Comparison of ENCODE assay signal across 21 cellular contexts in genomic region chr22:44538071-44538470, GRCh38. TPM values are rescaled to one million over a fixed set of nuclear protein-coding genes. Genes with fewer than 3 reads are reported as not detected.
A peak's percentile ranks its signal among the peaks of the same experiment; 100 is the strongest.
DNase-seq lines count a peak whose midpoint lies in the region; ATAC-seq, FAIRE-seq and TF ChIP-seq lines count a peak whose summit lies in the region.
"Had no signal": no experiment of that assay in that cellular context is flagged by ENCODE, and none has a peak within 500 bp of the region (broad histone marks: within the 10 kb centered on the region; RNA-seq: fewer than 3 reads in every experiment).

No MANE protein-coding gene starts in this region.

- TF ChIP-seq CTCF in HepG2 (CRISPR knock-in tag; IDR thresholded peaks at IDR 0.05) (no peak), right lobe of liver (IDR thresholded peaks at IDR 0.05) (no peak), colonic mucosa (IDR thresholded peaks at IDR 0.05) (no peak), nephron progenitor cell (IDR thresholded peaks at IDR 0.05) (no peak)

- H3K4me1 ChIP-seq in HepG2 (ENCODE audit: insufficient read depth, low read length) (no peaks in the 10 kb centered on the region), right lobe of liver (no peaks in the 10 kb centered on the region), colonic mucosa (no peaks in the 10 kb centered on the region)
- H3K4me1 ChIP-seq: spleen, suprapubic skin had no signal

- no peak for TF ChIP-seq RAD21 in HepG2 (CRISPR knock-in tag; IDR thresholded peaks at IDR 0.05)

- no peak overlapping the region for H3K4me3 Mint-ChIP-seq in nephron progenitor cell
- H3K4me3 Mint-ChIP-seq: activated T-cell treated with anti-CD3 and anti-CD28 coated beads, Interleukin-2, amount 50 U/mL, for 4 hours had no signal

- POLR2A ChIA-PET in HepG2 (lab: Yijun Ruan, JAX) = no interaction called here

- no peaks in the 10 kb centered on the region for H3K36me3 ChIP-seq in HepG2 (replicated peaks in 1 of 2; ENCODE audit: control insufficient read depth in 1 of 2, insufficient read depth in 2 of 2, low read length in 2 of 2)
- H3K36me3 ChIP-seq in right lobe of liver = no peaks in the 10 kb centered on the region
- no peaks in the 10 kb centered on the region for H3K36me3 ChIP-seq in colonic mucosa
- H3K36me3 ChIP-seq: adrenal gland, spleen, suprapubic skin had no signal

- no peak overlapping the region for H3K27ac ChIP-seq in HepG2 (ENCODE audit: extremely low read length, insufficient read depth, low read length)
- H3K27ac ChIP-seq in right lobe of liver = no peak overlapping the region
- no peak overlapping the region for H3K27ac ChIP-seq in colonic mucosa
- H3K27ac ChIP-seq: spleen, suprapubic skin had no signal

- H2AFZ ChIP-seq in HepG2 (ENCODE audit: low read length) = no peak overlapping the region

- TF ChIP-seq EP300 in HepG2 (IDR thresholded peaks at IDR 0.05; ENCODE audit: low read depth in 2 of 2, low read length in 2 of 2) (no peak), HepG2 (CRISPR knock-in tag; IDR thresholded peaks at IDR 0.05; ENCODE audit: borderline replicate concordance) (no peak)

- H3K9me3 ChIP-seq in HepG2 (ENCODE audit: low read length) (no peaks in the 10 kb centered on the region), right lobe of liver (no peaks in the 10 kb centered on the region), colonic mucosa (no peaks in the 10 kb centered on the region)
- H3K9me3 ChIP-seq: adrenal gland, spleen, suprapubic skin had no signal

- in situ Hi-C loops in HepG2 (cut with HindIII; ENCODE audit: extremely low pct_ligation_motif_present, low pct_unique_long_range_greater_than_20kb) = no loop called here

- H3K27ac Mint-ChIP-seq in nephron progenitor cell = no peak overlapping the region

- ATAC-seq in HepG2 (no peak), right lobe of liver (no peak), esophagus mucosa (peak; percentile 53)
- ATAC-seq: activated T-cell treated with anti-CD3 and anti-CD28 coated beads, Interleukin-2, amount 50 U/mL, for 4 hours; GM12878; Panc1 had no signal

- TF ChIP-seq POLR2A in HepG2 (IDR thresholded peaks at IDR 0.05; ENCODE audit: insufficient read depth in 1 of 2, low read depth in 2 of 2, low read length in 2 of 2) = no peak
- no peak for TF ChIP-seq POLR2A in right lobe of liver (IDR thresholded peaks at IDR 0.05)

- H3K9ac ChIP-seq in HepG2 (ENCODE audit: insufficient read depth, low read depth, low read length) = no peak overlapping the region
- H3K9ac ChIP-seq in colonic mucosa (ENCODE audit: low read depth in 2 of 2, low read length in 2 of 2) = no peak overlapping the region

- peak; percentile 3 for DNase-seq in HepG2 (ENCODE audit: low spot score)
- no peak for DNase-seq in right lobe of liver
- DNase-seq in NCI-H526 (lab: John Stamatoyannopoulos, UW) = peak; percentile 25 to 70
- no peak for DNase-seq in colonic mucosa
- DNase-seq in nephron progenitor cell = no peak
- no peak for DNase-seq in mesenteric fat pad (ENCODE audit: low spot score)
- no peak for DNase-seq in DMS79 treated with DMSO at 0.1 percent for 48 hours (lab: John Stamatoyannopoulos, UW)
- DNase-seq: activated CD4-positive, alpha-beta T cell treated with anti-CD3 and anti-CD28 coated beads for 1 hour; activated T-cell treated with anti-CD3 and anti-CD28 coated beads, Interleukin-2, amount 50 U/mL, for 4 hours; dermis blood vessel endothelial cell; DMS 273 treated with DMSO at 0.1 percent for 48 hours; Kasumi-1; NCI-H510A; spleen; T-helper 1 cell had no signal

- CTCF ChIA-PET in HepG2 (lab: Yijun Ruan, JAX; ENCODE audit: low intra/inter-chr PET ratio, low total read pairs) = no interaction called here

- H3K27me3 Mint-ChIP-seq in nephron progenitor cell (ENCODE audit: low read depth, poor library complexity) = peaks cover 68% of the 10 kb centered on the region

- intact Hi-C loops in HepG2 (cut with micrococcal nuclease; ENCODE audit: unreplicated experiment) (no loop called here), right lobe of liver (cut with DNase I) (no loop called here), colonic mucosa (cut with DNase I) (no loop called here)

- no peaks in the 10 kb centered on the region for H3K9me3 Mint-ChIP-seq in nephron progenitor cell
- H3K9me3 Mint-ChIP-seq: activated T-cell treated with anti-CD3 and anti-CD28 coated beads, Interleukin-2, amount 50 U/mL, for 4 hours had no signal

- WGBS in HepG2 (ENCODE audit: low lambda C conversion rate) = 0% methylated on average over 12 of the region's 16 CpGs
- 33% methylated on average over 10 of the region's 16 CpGs for WGBS in right lobe of liver (ENCODE audit: insufficient coverage, low coverage, low lambda C conversion rate, missing lambda C conversion rate)

- no peak overlapping the region for H3K4me2 ChIP-seq in HepG2 (ENCODE audit: low read depth, low read length)

- H3K4me3 ChIP-seq in HepG2 (replicated peaks in 1 of 3; ENCODE audit: insufficient read depth in 1 of 3, low read depth in 2 of 3, low read length in 3 of 3) (no peak overlapping the region), right lobe of liver (no peak overlapping the region), colonic mucosa (no peak overlapping the region)
- H3K4me3 ChIP-seq: adrenal gland, GM12878, spleen, suprapubic skin had no signal

- FAIRE-seq in HepG2 (lab: Jason Lieb, UNC) = no peak
- FAIRE-seq: frontal cortex, GM12878 had no signal

- no peaks in the 10 kb centered on the region for H4K20me1 ChIP-seq in HepG2 (ENCODE audit: insufficient read depth, low read length)

- H3K27me3 ChIP-seq in HepG2 (ENCODE audit: control insufficient read depth in 1 of 2, insufficient read depth in 2 of 2, low read length in 2 of 2) = peaks cover 2 to 45% of the 10 kb centered on the region in 2 experiments; a peak in 4 of 5 replicates
- no peaks in the 10 kb centered on the region for H3K27me3 ChIP-seq in right lobe of liver
- no peaks in the 10 kb centered on the region for H3K27me3 ChIP-seq in colonic mucosa
- H3K27me3 ChIP-seq: adrenal gland had no signal

- H3K36me3 Mint-ChIP-seq in nephron progenitor cell (ENCODE audit: low read depth) = no peaks in the 10 kb centered on the region

- H3K79me2 ChIP-seq in HepG2 (ENCODE audit: insufficient read depth, low read length) = no peaks in the 10 kb centered on the region

- BruUV-seq in HepG2 (replicated peaks; lab: Mats Ljungman, UMichigan) = no TSS peak

- peaks cover 9% of the 10 kb centered on the region for H3K4me1 Mint-ChIP-seq in nephron progenitor cell

TF ChIP-seq in HepG2, 621 proteins besides CTCF, POLR2A, EP300 and RAD21:
- no peak for TF ChIP-seq ZC3H13 (CRISPR knock-in tag; IDR thresholded peaks at IDR 0.05)
- no peak for TF ChIP-seq NR3C1 (CRISPR knock-in tag; IDR thresholded peaks at IDR 0.05)
- TF ChIP-seq ARNT2 (CRISPR knock-in tag; IDR thresholded peaks at IDR 0.05; ENCODE audit: low read depth) = no peak
- no peak for TF ChIP-seq ZNF83 (CRISPR knock-in tag; IDR thresholded peaks at IDR 0.05; ENCODE audit: borderline replicate concordance)
- TF ChIP-seq MTF1 (CRISPR knock-in tag; IDR thresholded peaks at IDR 0.05) = no peak
- TF ChIP-seq JUNB (CRISPR knock-in tag; IDR thresholded peaks at IDR 0.05; ENCODE audit: borderline replicate concordance) = no peak

RNA-seq across cellular contexts. Expression of gene RTL6, which starts 40.0 kb away (rescaled TPM):
- total RNA-seq in HepG2 (2016; rRNA removed; fragmentation: Illumina TruSeq; extraction: Trizol) (not detected in 2 replicates), right lobe of liver (1 to 10 TPM; 3.2 to 4.8 (median 4.2) TPM), esophagus mucosa (6.3 TPM), colonic mucosa (10 to 100 TPM; 20.2 to 23.8 TPM), mesenteric fat pad (29.6 TPM)
- total RNA-seq in HepG2 (2016; cell fraction: cytosol; rRNA removed; fragmentation: Illumina TruSeq; extraction: Trizol; ENCODE audit: low read depth) = not detected in 2 replicates
- total RNA-seq in HepG2 (2016; cell fraction: insoluble cytoplasmic fraction; rRNA removed; fragmentation: Illumina TruSeq; extraction: Trizol) = not detected in 2 replicates
- total RNA-seq in HepG2 (2016; cell fraction: membrane; rRNA removed; fragmentation: Illumina TruSeq; extraction: Trizol) = not detected in 2 replicates
- not detected in 2 replicates for total RNA-seq in HepG2 (2016; cell fraction: nucleus; rRNA removed; fragmentation: Illumina TruSeq; extraction: Trizol)
- not detected in 2 replicates for polyA plus RNA-seq in HepG2 (2011; rRNA removed)
- not detected in 2 replicates for polyA plus RNA-seq in HepG2 (2011; cell fraction: cytosol; rRNA removed)
- polyA plus RNA-seq in HepG2 (2011; cell fraction: nucleus; rRNA removed) = not detected in 2 replicates
- not detected in 2 replicates for polyA plus RNA-seq in HepG2 (2012)
- polyA plus RNA-seq in HepG2 (2016; cell fraction: cytosol; fragmentation: Illumina TruSeq; extraction: Trizol; ENCODE audit: low read depth) = not detected in 2 replicates
- polyA plus RNA-seq in HepG2 (2016; cell fraction: insoluble cytoplasmic fraction; fragmentation: Illumina TruSeq; extraction: Trizol; ENCODE audit: low read depth) = not detected in 2 replicates
- polyA plus RNA-seq in HepG2 (2016; cell fraction: membrane; fragmentation: Illumina TruSeq; extraction: Trizol; ENCODE audit: low read depth) = not detected in 2 replicates
- polyA plus RNA-seq in HepG2 (2016; cell fraction: nucleus; fragmentation: Illumina TruSeq; extraction: Trizol; ENCODE audit: insufficient read depth, low read depth) = not detected in 2 replicates
- 75.9 TPM in 1 of 2 replicates, not detected in the other for polyA minus RNA-seq in HepG2 (2011; rRNA and poly(A)+ RNA removed; ENCODE audit: low replicate concordance)
- 0.20 and 0.62 TPM in 2 replicates for polyA minus RNA-seq in HepG2 (2011; cell fraction: cytosol; rRNA and poly(A)+ RNA removed)
- 0.25 and 0.26 TPM in 2 replicates for polyA minus RNA-seq in HepG2 (2011; cell fraction: nucleus; rRNA and poly(A)+ RNA removed)

Comparison
In these comparisons a context has a peak if more than half of its experiments do, and no peak if none do; other contexts are left out.
1. DNase-seq: peak in HepG2 (single experiment) and NCI-H526 (2 of 2); none in right lobe of liver (0 of 3), colonic mucosa (single experiment), nephron progenitor cell (single experiment), mesenteric fat pad (single experiment) and DMS79 treated with DMSO at 0.1 percent for 48 hours (single experiment).